Comparison of ENCODE assay signal across 6 cellular contexts in the genomic region with DNA sequence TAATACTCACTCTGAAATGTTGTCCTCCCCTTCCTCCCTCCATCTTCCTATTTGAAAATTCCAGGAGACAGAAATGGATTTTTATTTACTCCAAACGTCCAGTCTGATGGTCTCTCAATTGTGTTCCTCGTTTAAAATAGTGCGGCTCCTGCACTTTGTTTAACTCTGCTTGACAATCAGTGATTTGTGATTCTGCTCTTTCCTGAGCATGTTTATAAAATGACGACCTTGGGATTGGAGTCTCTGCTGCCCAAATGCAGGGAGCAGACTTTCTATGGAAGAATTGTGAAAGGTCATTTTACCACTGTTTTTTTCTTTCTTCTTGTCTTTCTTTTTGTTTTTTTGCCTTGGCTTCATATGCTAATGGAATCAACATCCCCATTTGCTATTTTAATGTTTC.
"Had no signal": no experiment of that assay in that cellular context is flagged by ENCODE, and none has a peak within 500 bp of the region (broad histone marks: within the 10 kb centered on the region; RNA-seq: fewer than 3 reads in every experiment).

No MANE protein-coding gene starts in this region.

- DNase-seq: GM23248, H9, HCEC 1CT had no signal

- H3K4me3 ChIP-seq: GM23248, K562 had no signal

- H3K27ac ChIP-seq: GM23248, HL-60 had no signal

- H3K27ac Mint-ChIP-seq: H9 had no signal

- H3K9me3 Mint-ChIP-seq: H9 had no signal

- H2AFZ ChIP-seq: GM23248 had no signal

- H3K4me3 Mint-ChIP-seq: H9 had no signal

- H3K9ac ChIP-seq: GM23248 had no signal

- ATAC-seq: HepG2, K562 had no signal
